8 cellular contexts compared by ENCODE assay signal in genomic region chr16:1705688-1706385, GRCh38. TPM values are rescaled to one million over a fixed set of nuclear protein-coding genes. Genes with fewer than 3 reads are reported as not detected.
DNase-seq lines count a peak whose midpoint lies in the region; FAIRE-seq and TF ChIP-seq lines count a peak whose summit lies in the region.

A gene with protein sequence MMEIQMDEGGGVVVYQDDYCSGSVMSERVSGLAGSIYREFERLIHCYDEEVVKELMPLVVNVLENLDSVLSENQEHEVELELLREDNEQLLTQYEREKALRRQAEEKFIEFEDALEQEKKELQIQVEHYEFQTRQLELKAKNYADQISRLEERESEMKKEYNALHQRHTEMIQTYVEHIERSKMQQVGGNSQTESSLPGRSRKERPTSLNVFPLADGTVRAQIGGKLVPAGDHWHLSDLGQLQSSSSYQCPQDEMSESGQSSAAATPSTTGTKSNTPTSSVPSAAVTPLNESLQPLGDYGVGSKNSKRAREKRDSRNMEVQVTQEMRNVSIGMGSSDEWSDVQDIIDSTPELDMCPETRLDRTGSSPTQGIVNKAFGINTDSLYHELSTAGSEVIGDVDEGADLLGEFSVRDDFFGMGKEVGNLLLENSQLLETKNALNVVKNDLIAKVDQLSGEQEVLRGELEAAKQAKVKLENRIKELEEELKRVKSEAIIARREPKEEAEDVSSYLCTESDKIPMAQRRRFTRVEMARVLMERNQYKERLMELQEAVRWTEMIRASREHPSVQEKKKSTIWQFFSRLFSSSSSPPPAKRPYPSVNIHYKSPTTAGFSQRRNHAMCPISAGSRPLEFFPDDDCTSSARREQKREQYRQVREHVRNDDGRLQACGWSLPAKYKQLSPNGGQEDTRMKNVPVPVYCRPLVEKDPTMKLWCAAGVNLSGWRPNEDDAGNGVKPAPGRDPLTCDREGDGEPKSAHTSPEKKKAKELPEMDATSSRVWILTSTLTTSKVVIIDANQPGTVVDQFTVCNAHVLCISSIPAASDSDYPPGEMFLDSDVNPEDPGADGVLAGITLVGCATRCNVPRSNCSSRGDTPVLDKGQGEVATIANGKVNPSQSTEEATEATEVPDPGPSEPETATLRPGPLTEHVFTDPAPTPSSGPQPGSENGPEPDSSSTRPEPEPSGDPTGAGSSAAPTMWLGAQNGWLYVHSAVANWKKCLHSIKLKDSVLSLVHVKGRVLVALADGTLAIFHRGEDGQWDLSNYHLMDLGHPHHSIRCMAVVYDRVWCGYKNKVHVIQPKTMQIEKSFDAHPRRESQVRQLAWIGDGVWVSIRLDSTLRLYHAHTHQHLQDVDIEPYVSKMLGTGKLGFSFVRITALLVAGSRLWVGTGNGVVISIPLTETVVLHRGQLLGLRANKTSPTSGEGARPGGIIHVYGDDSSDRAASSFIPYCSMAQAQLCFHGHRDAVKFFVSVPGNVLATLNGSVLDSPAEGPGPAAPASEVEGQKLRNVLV (N-terminal part only) (plus strand): TSS chr16:1706195. CDS start chr16:1706340, 145 bp downstream.

- peaks cover 9% of the 10 kb centered on the region for H3F3A ChIP-seq in MM.1S (ENCODE audit: insufficient read depth, low read length)

- H3K27me3 ChIP-seq in MM.1S (replicated peaks; ENCODE audit: insufficient read depth, low read length) = no peaks in the 10 kb centered on the region
- no peaks in the 10 kb centered on the region for H3K27me3 ChIP-seq in SJSA1 (replicated peaks)

- H3K4me1 ChIP-seq in MM.1S (ENCODE audit: low read length) (peaks cover 7% of the 10 kb centered on the region; the same call in 1 of the 2 replicates), SJSA1 (replicated peaks) (peaks cover 18% of the 10 kb centered on the region)

- no peak for FAIRE-seq in frontal cortex (lab: Jason Lieb, UNC)

- H3K9me2 ChIP-seq in MM.1S (replicated peaks; ENCODE audit: insufficient read depth, low read length) = no peaks in the 10 kb centered on the region

- H3K4me2 ChIP-seq in MM.1S (ENCODE audit: low read depth, low read length) = peak within 1 kb of the TSS; percentile 91

- H4K20me1 ChIP-seq in MM.1S (ENCODE audit: insufficient read depth, low read length) = no peaks in the 10 kb centered on the region

- H3K36me3 ChIP-seq in MM.1S (replicated peaks; ENCODE audit: insufficient read depth, low read length) = no peaks in the 10 kb centered on the region; the same call in 1 of the 2 replicates
- peaks cover 52% of the 10 kb centered on the region for H3K36me3 ChIP-seq in SJSA1

- peaks cover 46% of the 10 kb centered on the region for H3K79me2 ChIP-seq in MM.1S (ENCODE audit: low read length)

- H3K9me3 ChIP-seq in MM.1S (replicated peaks; ENCODE audit: insufficient read depth, low read length) (no peaks in the 10 kb centered on the region), SJSA1 (replicated peaks) (no peaks in the 10 kb centered on the region)

- peak; percentile 77 for TF ChIP-seq CTCF in MM.1S (IDR thresholded peaks at IDR 0.05; ENCODE audit: low read length)

- H2AFZ ChIP-seq in MM.1S (ENCODE audit: low read length) = peak within 1 kb of the TSS; percentile 95

- H3K27ac ChIP-seq in MM.1S (ENCODE audit: low read length) (peak within 1 kb of the TSS; percentile 64), SJSA1 (peak within 1 kb of the TSS; percentile 76), substantia nigra (ENCODE audit: low read depth, low read length, poor library complexity, severe bottlenecking) (peak within 1 kb of the TSS; percentile 88)

- peak within 1 kb of the TSS; percentile 97 for H3K4me3 ChIP-seq in MM.1S (ENCODE audit: low read length)
- H3K4me3 ChIP-seq in SJSA1 = peak within 1 kb of the TSS; percentile 82

- H3K9ac ChIP-seq in MM.1S (ENCODE audit: low read length) = peak within 1 kb of the TSS; percentile 81

- peak; percentile 98 for DNase-seq in GM03348 (ENCODE audit: low spot score)
- peak; percentile 80 for DNase-seq in HCEC 1CT
- peak; percentile 90 for DNase-seq in MM.1S
- peak; percentile 88 to 99 for DNase-seq in SJSA1 (ENCODE audit: low read depth in 1 of 2, low spot score in 2 of 2)
- DNase-seq in activated naive CD4-positive, alpha-beta T cell (lab: John Stamatoyannopoulos, UW) = peak; percentile 92 to 94 (median 94)
- peak; percentile 99 for DNase-seq in frontal cortex (ENCODE audit: low spot score in 2 of 2)
- peak; percentile 35 for DNase-seq in non-pigmented ciliary epithelial cell (ENCODE audit: low read depth)
- DNase-seq in substantia nigra (lab: John Stamatoyannopoulos, UW) = peak; percentile 48 to 96 (median 88)

RNA-seq across cellular contexts. Expression of the gene that starts here (rescaled TPM):
- 26.5 and 43.2 TPM in 2 replicates for total RNA-seq in SJSA1 (2014; rRNA removed; shearing (Covaris generic))
- 66.0 TPM for total RNA-seq in frontal cortex

Comparison
In these comparisons a context has a peak if more than half of its experiments do, and no peak if none do; other contexts are left out.
1. Peak in every context shown above with its lines: DNase-seq, H3K4me3 ChIP-seq and H3K27ac ChIP-seq.
2. DNase-seq: peak in every context shown above with its lines; median percentile 99 in frontal cortex; 98 in GM03348; 94 in SJSA1; 94 in activated naive CD4-positive, alpha-beta T cell; 90 in MM.1S; 88 in substantia nigra; 80 in HCEC 1CT; 35 in non-pigmented ciliary epithelial cell.